Comparison of ENCODE assay signal across 26 cellular contexts in the genomic region with DNA sequence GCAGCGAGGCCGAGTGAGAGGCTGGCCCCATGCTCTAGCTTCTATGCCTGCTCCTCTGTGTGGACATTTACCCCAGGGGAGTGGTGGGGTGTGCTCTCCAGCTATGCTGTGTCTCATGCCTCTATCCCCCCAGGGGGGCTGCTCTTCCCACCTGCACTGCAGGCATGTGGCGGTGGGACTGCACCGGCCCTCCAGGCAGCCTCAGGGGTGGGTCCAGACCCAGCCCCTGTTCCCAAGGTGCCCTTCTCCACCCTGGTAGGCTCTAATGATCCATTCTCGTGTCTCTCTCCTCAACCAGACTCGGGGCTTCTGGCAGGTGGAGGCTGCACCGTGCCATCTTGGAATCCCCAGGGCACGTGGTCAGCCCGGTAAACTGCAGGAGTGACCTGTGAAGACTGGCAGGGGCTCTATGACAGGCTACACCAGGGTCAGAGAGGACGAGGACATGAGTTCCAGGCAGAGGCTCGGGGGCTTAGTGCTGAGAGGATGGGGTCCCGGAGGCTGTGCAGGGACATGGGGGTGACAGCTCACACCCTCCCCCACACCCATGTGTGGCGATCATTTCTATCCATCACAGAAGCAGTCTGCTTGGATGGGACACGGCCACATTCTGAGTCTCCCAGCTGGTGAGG. TPM values are rescaled to one million over a fixed set of nuclear protein-coding genes. Genes with fewer than 3 reads are reported as not detected.
DNase-seq lines count a peak whose midpoint lies in the region; ATAC-seq, FAIRE-seq and TF ChIP-seq lines count a peak whose summit lies in the region.
"Had no signal": no experiment of that assay in that cellular context is flagged by ENCODE, and none has a peak within 500 bp of the region (broad histone marks: within the 10 kb centered on the region; RNA-seq: fewer than 3 reads in every experiment).

No MANE protein-coding gene starts in this region.

- H3K4me2 ChIP-seq in H1 (ENCODE audit: insufficient read depth in 1 of 2, low read depth in 2 of 2, low read length in 2 of 2), result no peak overlapping the region
- H3K4me2 ChIP-seq in trophoblast cell (ENCODE audit: low read length), result no peak overlapping the region
- H3K4me2 ChIP-seq: GM23338 had no signal

- no peak for TF ChIP-seq RAD21 in H1 (IDR thresholded peaks at IDR 0.05 in 1 of 2, conservative IDR thresholded peaks at IDR 0.05 in 1 of 2; ENCODE audit: low read depth in 2 of 2, low read length in 2 of 2)

- H3K27ac Mint-ChIP-seq in stimulated activated naive CD8-positive, alpha-beta T cell treated with anti-CD3 and anti-CD28 coated beads, Interleukin-15, amount 100 ng/mL, for 72 hours, result no peak overlapping the region
- H3K27ac Mint-ChIP-seq in T-helper 17 cell, result no peak overlapping the region
- H3K27ac Mint-ChIP-seq: activated naive CD8-positive, alpha-beta T cell; GM23338; naive B cell; progenitor cell of endocrine pancreas had no signal

- H3K4me3 ChIP-seq in H1 (ENCODE audit: extremely low read depth in 1 of 4, insufficient read depth in 2 of 4, low read depth in 3 of 4, low read length in 4 of 4) (no peak overlapping the region), trophoblast cell (ENCODE audit: low read depth, low read length) (no peak overlapping the region)
- H3K4me3 ChIP-seq: GM23338 had no signal

- H4K8ac ChIP-seq in H1 (ENCODE audit: extremely low read depth, insufficient read depth, low read length) (no peak overlapping the region; the same call in 1 of the 2 replicates), trophoblast cell (ENCODE audit: low read depth, low read length) (no peak overlapping the region)

- H3K18ac ChIP-seq in H1 (ENCODE audit: extremely low read depth, low read length) (no peak overlapping the region), trophoblast cell (ENCODE audit: low read length) (no peak overlapping the region)

- peaks cover 8% of the 10 kb centered on the region for H3K27me3 Mint-ChIP-seq in stimulated activated naive CD8-positive, alpha-beta T cell treated with anti-CD3 and anti-CD28 coated beads, Interleukin-15, amount 100 ng/mL, for 72 hours
- peaks cover 44% of the 10 kb centered on the region for H3K27me3 Mint-ChIP-seq in T-helper 17 cell

- no peak overlapping the region for H3K4ac ChIP-seq in H1 (replicated peaks; ENCODE audit: insufficient read length, low read depth, low read length)
- H3K4ac ChIP-seq in trophoblast cell (ENCODE audit: low read depth, low read length), result no peak overlapping the region

- no peak for DNase-seq in stimulated activated naive CD8-positive, alpha-beta T cell treated with anti-CD3 and anti-CD28 coated beads, Interleukin-15, amount 100 ng/mL, for 72 hours
- no peak for DNase-seq in stimulated activated naive CD8-positive, alpha-beta T cell treated with anti-CD3 and anti-CD28 coated beads, Interleukin-15, Interleukin-2, amounts not matched to agents 100 U/mL and 50 U/mL, for 24 hours
- DNase-seq in H1 (ENCODE audit: low read depth in 1 of 2, low spot score in 2 of 2) (no peak), trophoblast cell (no peak), NCI-H1694 treated with DMSO at 0.1 percent for 48 hours (lab: John Stamatoyannopoulos, UW) (no peak), T-helper 17 cell (no peak)
- no peak for DNase-seq in central memory CD4-positive, alpha-beta T cell
- DNase-seq: activated CD4-positive, alpha-beta T cell treated with anti-CD3 and anti-CD28 coated beads, Interleukin-2, amount 50 U/mL, for 4 hours; activated T-cell treated with anti-CD3 and anti-CD28 coated beads, Interleukin-2, amount 50 U/mL, for 48 hours; COR-L47; cortex of kidney; Kasumi-1; mammary epithelial cell; naive B cell; NCI-H1092; NCI-H2081 treated with DMSO at 0.1 percent for 48 hours; NCI-H510A treated with DMSO at 0.1 percent for 48 hours; small intestine; stimulated activated CD4-positive, alpha-beta T cell treated with anti-CD3 and anti-CD28 coated beads, Interleukin-4, amount 100 ng/mL, for 24 hours; SW 1271 had no signal

- H2AFZ ChIP-seq in H1 (ENCODE audit: low read length) (no peak overlapping the region), trophoblast cell (ENCODE audit: insufficient read depth, low read length, poor library complexity) (no peak overlapping the region)
- H2AFZ ChIP-seq: GM23338 had no signal

- H3K14ac ChIP-seq in H1 (ENCODE audit: insufficient read length), result no peak overlapping the region
- no peak overlapping the region for H3K14ac ChIP-seq in trophoblast cell (ENCODE audit: low read length)

- no peaks in the 10 kb centered on the region; a peak in 1 of 8 replicates for H3K36me3 ChIP-seq in H1 (ENCODE audit: control insufficient read depth in 2 of 4, insufficient read depth in 4 of 4, low read length in 3 of 4)
- no peaks in the 10 kb centered on the region for H3K36me3 ChIP-seq in trophoblast cell (ENCODE audit: control insufficient read depth in 1 of 2, insufficient read depth in 2 of 2, low read length in 2 of 2)

- 90% methylated on average over 14 of the region's 14 CpGs; no CpG with 5 or more reads in 1 of the 2 experiments for WGBS in H1 (ENCODE audit: extremely low coverage in 1 of 2, insufficient coverage in 1 of 2, insufficient read length in 1 of 2, insufficient replicate concordance in 2 of 2, low coverage in 1 of 2, low lambda C conversion rate in 2 of 2, missing lambda C conversion rate in 1 of 2), 2 experiments
- WGBS in trophoblast cell (ENCODE audit: extremely low coverage, insufficient coverage, insufficient read length), result no CpG with 5 or more reads among the region's 14 CpGs

- H3K4me1 Mint-ChIP-seq in stimulated activated naive CD8-positive, alpha-beta T cell treated with anti-CD3 and anti-CD28 coated beads, Interleukin-15, amount 100 ng/mL, for 72 hours, result no peaks in the 10 kb centered on the region
- H3K4me1 Mint-ChIP-seq in T-helper 17 cell, result no peaks in the 10 kb centered on the region
- H3K4me1 Mint-ChIP-seq: naive B cell had no signal

- H3K4me1 ChIP-seq in H1 (replicated peaks in 1 of 4; ENCODE audit: control insufficient read depth in 3 of 4, insufficient read depth in 4 of 4, low read length in 3 of 4) (peaks cover 0 to 3% (median 0%) of the 10 kb centered on the region in 4 experiments; a peak in 1 of 7 replicates), trophoblast cell (ENCODE audit: control insufficient read depth in 1 of 2, insufficient read depth in 2 of 2, low read length in 2 of 2) (peaks cover 19 to 29% of the 10 kb centered on the region in 2 experiments)

- H3K36me3 Mint-ChIP-seq in T-helper 17 cell (ENCODE audit: low read depth), result no peaks in the 10 kb centered on the region
- H3K36me3 Mint-ChIP-seq: activated naive CD8-positive, alpha-beta T cell; brain; naive B cell had no signal

- peak; percentile 28 for ATAC-seq in stimulated activated naive CD8-positive, alpha-beta T cell treated with anti-CD3 and anti-CD28 coated beads, Interleukin-15, amount 100 ng/mL, for 72 hours
- ATAC-seq in stimulated activated naive CD8-positive, alpha-beta T cell treated with anti-CD3 and anti-CD28 coated beads, Interleukin-15, Interleukin-2, amounts not matched to agents 100 U/mL and 50 U/mL, for 24 hours, result no peak
- ATAC-seq in GM21786 (IDR thresholded peaks at IDR 0.05; ENCODE audit: unreplicated experiment), result no peak
- ATAC-seq in T-helper 17 cell, result no peak

- H4K91ac ChIP-seq in H1 (replicated peaks; ENCODE audit: insufficient read length, low read length), result no peak overlapping the region
- H4K91ac ChIP-seq in trophoblast cell (ENCODE audit: low read depth, low read length), result no peak overlapping the region

- no peak overlapping the region for H2BK15ac ChIP-seq in H1 (ENCODE audit: low read length)

- H3K79me1 ChIP-seq in H1 (ENCODE audit: low read depth, low read length), result no peaks in the 10 kb centered on the region
- H3K79me1 ChIP-seq in trophoblast cell (ENCODE audit: low read length), result peaks cover 18% of the 10 kb centered on the region

- H2BK12ac ChIP-seq in H1 (ENCODE audit: low read depth, low read length), result 0 out of 2 replicates have a peak overlapping the region, but pooled peaks have one; percentile 17
- peak overlapping the region; percentile 51 for H2BK12ac ChIP-seq in trophoblast cell (ENCODE audit: low read length)

- H3K27me3 ChIP-seq in H1 (replicated peaks in 1 of 4; ENCODE audit: control insufficient read depth in 3 of 4, extremely low read depth in 1 of 4, insufficient read depth in 3 of 4, low read length in 3 of 4), result no peaks in the 10 kb centered on the region
- no peaks in the 10 kb centered on the region for H3K27me3 ChIP-seq in trophoblast cell (ENCODE audit: insufficient read depth, low read length)

- H2BK120ac ChIP-seq in H1 (replicated peaks; ENCODE audit: low read depth, low read length) (no peak overlapping the region), trophoblast cell (ENCODE audit: insufficient read depth, low read length, poor library complexity) (no peak overlapping the region)

- H3K9me3 Mint-ChIP-seq in stimulated activated naive CD8-positive, alpha-beta T cell treated with anti-CD3 and anti-CD28 coated beads, Interleukin-15, amount 100 ng/mL, for 72 hours, result no peaks in the 10 kb centered on the region

- H3K9me3 ChIP-seq in H1 (ENCODE audit: insufficient read depth in 2 of 2, low read depth in 1 of 2, low read length in 1 of 2) (peaks cover 0 to 4% of the 10 kb centered on the region in 2 experiments; a peak in 2 of 4 replicates), trophoblast cell (ENCODE audit: insufficient read depth, low read depth, low read length) (peaks cover 2% of the 10 kb centered on the region), T-helper 17 cell (ENCODE audit: control insufficient read depth, low read length, poor library complexity, severe bottlenecking) (no peaks in the 10 kb centered on the region)

- POLR2A ChIA-PET in H1 (lab: Charles Lee; ENCODE audit: partially characterized antibody), result no interaction called here

- H4K12ac ChIP-seq in trophoblast cell (ENCODE audit: low read depth, low read length), result no peak overlapping the region

- no peak overlapping the region for H2BK5ac ChIP-seq in H1 (ENCODE audit: low read depth, low read length)
- no peak overlapping the region for H2BK5ac ChIP-seq in trophoblast cell (ENCODE audit: low read depth, low read length, poor library complexity)

- H3K9ac ChIP-seq in H1 (replicated peaks in 1 of 4; ENCODE audit: extremely low read depth in 1 of 4, low read depth in 3 of 4, low read length in 3 of 4) (no peak overlapping the region), trophoblast cell (ENCODE audit: low read length) (no peak overlapping the region)

- no peak for TF ChIP-seq POLR2A in H1 (IDR thresholded peaks at IDR 0.05; ENCODE audit: control extremely low read depth in 1 of 2, low read depth in 2 of 2, low read length in 2 of 2)

- H3K79me2 ChIP-seq in H1 (ENCODE audit: control insufficient read depth in 1 of 2, insufficient read depth in 2 of 2, low read length in 2 of 2), result no peaks in the 10 kb centered on the region
- H3K79me2 ChIP-seq in trophoblast cell (ENCODE audit: control insufficient read depth, insufficient read depth, low read length, poor library complexity), result no peaks in the 10 kb centered on the region

- CTCF ChIA-PET in H1 (lab: Charles Lee; ENCODE audit: partially characterized antibody), result interaction anchor here (1.0 kb wide), 1 partner anchor 21 kb away, joined by 3 read pairs; no protein-coding TSS in a partner anchor

- H3K27ac ChIP-seq in H1 (ENCODE audit: low read depth, low read length) (no peak overlapping the region), trophoblast cell (ENCODE audit: low read depth, low read length) (no peak overlapping the region)

- no peak overlapping the region for H3K56ac ChIP-seq in H1 (replicated peaks; ENCODE audit: insufficient read length, low read depth, low read length)

- TF ChIP-seq CTCF in H1 (IDR thresholded peaks at IDR 0.05; ENCODE audit: control extremely low read depth in 1 of 3, insufficient read depth in 1 of 3, low read depth in 1 of 3, low read length in 3 of 3), result no peak

- no peak overlapping the region for H4K5ac ChIP-seq in H1 (ENCODE audit: insufficient read length, low read depth, low read length)

- no peak overlapping the region for H2BK20ac ChIP-seq in H1 (ENCODE audit: low read length)

- H4K20me1 ChIP-seq in H1 (replicated peaks in 1 of 2; ENCODE audit: control insufficient read depth in 1 of 2, insufficient read depth in 2 of 2, low read length in 2 of 2), result no peaks in the 10 kb centered on the region

- no peak for TF ChIP-seq EP300 in H1 (IDR thresholded peaks at IDR 0.05; ENCODE audit: borderline replicate concordance in 1 of 2, low read depth in 2 of 2, low read length in 2 of 2)

- H3K23ac ChIP-seq in H1 (ENCODE audit: insufficient read length) (no peak overlapping the region), trophoblast cell (ENCODE audit: low read length) (no peak overlapping the region)

- no peak overlapping the region for H3K4me3 Mint-ChIP-seq in stimulated activated naive CD8-positive, alpha-beta T cell treated with anti-CD3 and anti-CD28 coated beads, Interleukin-15, amount 100 ng/mL, for 72 hours
- H3K4me3 Mint-ChIP-seq in T-helper 17 cell, result no peak overlapping the region
- H3K4me3 Mint-ChIP-seq: activated naive CD8-positive, alpha-beta T cell; brain; GM23338; naive B cell had no signal

- H2AK5ac ChIP-seq in H1 (ENCODE audit: low read depth, low read length) (no peak overlapping the region), trophoblast cell (ENCODE audit: low read length) (no peak overlapping the region)

- no peak for FAIRE-seq in H1 (lab: Jason Lieb, UNC)
- FAIRE-seq: endothelial cell of umbilical vein, small intestine had no signal

- peaks cover 2% of the 10 kb centered on the region; the same call in 1 of the 2 replicates for H3K23me2 ChIP-seq in H1 (ENCODE audit: low read depth, low read length)

RNA-seq across cellular contexts. Expression of a gene that starts 22.7 kb away (rescaled TPM):
- 10.5 and 12.0 TPM in 2 replicates for total RNA-seq in H1 (2021; fragmentation: NEBNext Ultra II Directional; extraction: Animal tissue kit (Norgen Biotek cat#: 25700))
- 3.8 and 6.2 TPM in 2 replicates for polyA plus RNA-seq in H1 (2011; rRNA removed)
- polyA plus RNA-seq in H1 (2011; cell fraction: cytosol; rRNA removed), result 4.1 TPM
- polyA plus RNA-seq in H1 (2011; cell fraction: nucleus; rRNA removed), result 39.3 TPM
- 8.9 to 12.1 TPM (median 11.0 TPM) in 4 replicates for polyA plus RNA-seq in H1 (2012, experiment 1 of 2)
- polyA plus RNA-seq in H1 (2012, experiment 2 of 2), result 6.1 TPM
- 11.8 TPM for polyA plus RNA-seq in H1 (2013, experiment 1 of 2)
- polyA plus RNA-seq in H1 (2013, experiment 2 of 2), result 9.6 TPM
- polyA minus RNA-seq in H1 (2011; rRNA and poly(A)+ RNA removed), result 4.7 and 5.2 TPM in 2 replicates
- 6.1 TPM for polyA minus RNA-seq in H1 (2011; cell fraction: cytosol; rRNA and poly(A)+ RNA removed)
- 12.3 TPM for polyA minus RNA-seq in H1 (2011; cell fraction: nucleus; rRNA and poly(A)+ RNA removed)
- 431 and 476 TPM in 2 replicates for polyA plus RNA-seq in trophoblast cell (2013)
- total RNA-seq in T-helper 17 cell, result 1 to 10 TPM; 3.3 to 4.2 TPM
